ENCODE assay signal across 8 cellular contexts in genomic region chr6:159074120-159074684, GRCh38. TPM values are rescaled to one million over a fixed set of nuclear protein-coding genes. Genes with fewer than 3 reads are reported as not detected.
DNase-seq lines count a peak whose midpoint lies in the region; ATAC-seq, FAIRE-seq and TF ChIP-seq lines count a peak whose summit lies in the region.

No MANE protein-coding gene starts in this region.

- FAIRE-seq in GM19239 (lab: Jason Lieb, UNC): peak; percentile 28

- H3K9ac ChIP-seq in NT2/D1 (ENCODE audit: insufficient read length, low read depth): no peak overlapping the region
- no peak overlapping the region for H3K9ac ChIP-seq in neural progenitor cell

- H3K79me2 ChIP-seq in neural progenitor cell (ENCODE audit: low read depth): no peaks in the 10 kb centered on the region

- H3K36me3 Mint-ChIP-seq in endothelial cell (ENCODE audit: low read depth, unreplicated experiment): no peaks in the 10 kb centered on the region
- no peaks in the 10 kb centered on the region for H3K36me3 Mint-ChIP-seq in neural progenitor cell

- peak overlapping the region; percentile 97 for H2AFZ ChIP-seq in neural progenitor cell (replicated peaks)

- H3K9me3 ChIP-seq in NT2/D1 (ENCODE audit: insufficient read depth, low read length): no peaks in the 10 kb centered on the region; the same call in 1 of the 2 replicates
- H3K9me3 ChIP-seq in neural progenitor cell (ENCODE audit: low read depth): no peaks in the 10 kb centered on the region

- no peak for ATAC-seq in HG02840 (IDR thresholded peaks at IDR 0.05; ENCODE audit: low FRiP score, unreplicated experiment)

- TF ChIP-seq CTCF in endothelial cell (IDR thresholded peaks at IDR 0.05; ENCODE audit: unreplicated experiment) (no peak), neural progenitor cell (IDR thresholded peaks at IDR 0.05) (no peak)

- H3K4me2 ChIP-seq in neural progenitor cell: peak overlapping the region; percentile 73

- no peak overlapping the region for H3K27ac Mint-ChIP-seq in endothelial cell (ENCODE audit: unreplicated experiment)
- no peak overlapping the region for H3K27ac Mint-ChIP-seq in neural progenitor cell

- H3K4me1 ChIP-seq in NT2/D1 (ENCODE audit: insufficient read depth, insufficient read length) (no peaks in the 10 kb centered on the region), neural progenitor cell (no peaks in the 10 kb centered on the region)

- peaks cover 5% of the 10 kb centered on the region for H3K4me1 Mint-ChIP-seq in endothelial cell (ENCODE audit: unreplicated experiment)
- peaks cover 21% of the 10 kb centered on the region for H3K4me1 Mint-ChIP-seq in neural progenitor cell

- H3K27me3 ChIP-seq in NT2/D1 (ENCODE audit: insufficient read depth, insufficient read length) (no peaks in the 10 kb centered on the region), neural progenitor cell (peaks cover 14% of the 10 kb centered on the region)

- no peaks in the 10 kb centered on the region for H3F3A ChIP-seq in neural progenitor cell (ENCODE audit: low read depth)

- no peaks in the 10 kb centered on the region for H3K36me3 ChIP-seq in NT2/D1 (ENCODE audit: insufficient read depth, insufficient read length, low read length)
- H3K36me3 ChIP-seq in neural progenitor cell: no peaks in the 10 kb centered on the region

- no peak overlapping the region for H3K4me3 ChIP-seq in NT2/D1 (ENCODE audit: insufficient read length, low read depth)
- peak overlapping the region; percentile 45 for H3K4me3 ChIP-seq in neural progenitor cell

- H4K20me1 ChIP-seq in neural progenitor cell (ENCODE audit: low read depth): no peaks in the 10 kb centered on the region

- H3K27ac ChIP-seq in neural progenitor cell: no peak overlapping the region

- H3K4me3 Mint-ChIP-seq in endothelial cell (ENCODE audit: unreplicated experiment) (peak overlapping the region; percentile 91), neural progenitor cell (peak overlapping the region; percentile 87)

- peaks cover 9% of the 10 kb centered on the region for H3K27me3 Mint-ChIP-seq in endothelial cell (ENCODE audit: unreplicated experiment)
- peaks cover 9% of the 10 kb centered on the region for H3K27me3 Mint-ChIP-seq in neural progenitor cell (ENCODE audit: insufficient read depth, low read depth)

- DNase-seq in GM19239 (ENCODE audit: insufficient read length, low spot score) (no peak), NT2/D1 (ENCODE audit: low read depth, low spot score) (peak; percentile 22), endothelial cell (ENCODE audit: low spot score) (peak; percentile 34), neural progenitor cell (ENCODE audit: low spot score) (peak; percentile 54), AML-193 (lab: John Stamatoyannopoulos, UW) (no peak), EL (no peak)
- no peak for DNase-seq in activated CD4-positive, alpha-beta T cell treated with anti-CD3 and anti-CD28 coated beads, Interleukin-2, amount 50 U/mL, for 4 hours

- no peaks in the 10 kb centered on the region for H3K9me3 Mint-ChIP-seq in endothelial cell (ENCODE audit: unreplicated experiment)
- H3K9me3 Mint-ChIP-seq in neural progenitor cell: no peaks in the 10 kb centered on the region

RNA-seq across cellular contexts. Expression of gene TAGAP, which starts 29.4 kb away (rescaled TPM):
- total RNA-seq in endothelial cell (ENCODE audit: unreplicated experiment): 0.41 TPM
- total RNA-seq in neural progenitor cell (ENCODE audit: low replicate concordance): not detected in 2 replicates

Comparison
In these comparisons a context has a peak if more than half of its experiments do, and no peak if none do; other contexts are left out.
1. DNase-seq: peak in NT2/D1 (single experiment), endothelial cell (single experiment) and neural progenitor cell (single experiment); none in GM19239 (single experiment), AML-193 (0 of 2), EL (single experiment) and activated CD4-positive, alpha-beta T cell treated with anti-CD3 and anti-CD28 coated beads, Interleukin-2, amount 50 U/mL, for 4 hours (0 of 2).